ENCODE assay signal across 11 cellular contexts in genomic region chr4:113574636-113575103, GRCh38.
DNase-seq lines count a peak whose midpoint lies in the region; ATAC-seq and TF ChIP-seq lines count a peak whose summit lies in the region.
"Had no signal": no experiment of that assay in that cellular context is flagged by ENCODE, and none has a peak within 500 bp of the region (broad histone marks: within the 10 kb centered on the region; RNA-seq: fewer than 3 reads in every experiment).

No MANE protein-coding gene starts in this region.

- peaks cover 98% of the 10 kb centered on the region for H3K79me2 ChIP-seq in Karpas-422 (ENCODE audit: low read length)
- no peaks in the 10 kb centered on the region for H3K79me2 ChIP-seq in mammary epithelial cell (ENCODE audit: insufficient read depth, low read length)

- DNase-seq in Karpas-422 = no peak
- peak; percentile 11 for DNase-seq in mammary epithelial cell
- DNase-seq in left colon = no peak
- DNase-seq in tibial nerve (ENCODE audit: low spot score in 2 of 2) = no peak
- DNase-seq in SK-N-DZ (ENCODE audit: low spot score) = no peak
- DNase-seq in SKM-1 treated with dmso at 0.1 percent for 144 hours (lab: John Stamatoyannopoulos, UW; ENCODE audit: unreplicated experiment) = no peak
- DNase-seq: central memory CD4-positive, alpha-beta T cell; NCI-H1105 treated with DMSO at 0.1 percent for 48 hours had no signal

- no TSS peak for BruUV-seq in mammary epithelial cell (replicated peaks; lab: Mats Ljungman, UMichigan)

- H2AFZ ChIP-seq in Karpas-422 (ENCODE audit: low read length) = no peak overlapping the region
- H2AFZ ChIP-seq in mammary epithelial cell (ENCODE audit: low read depth, low read length) = no peak overlapping the region

- peaks cover 77% of the 10 kb centered on the region for H3K4me1 ChIP-seq in Karpas-422 (ENCODE audit: low read length)
- H3K4me1 ChIP-seq in mammary epithelial cell (ENCODE audit: insufficient read depth, low read length) = peaks cover 14% of the 10 kb centered on the region
- peaks cover 0 to 44% (median 18%) of the 10 kb centered on the region in 4 donors for H3K4me1 ChIP-seq in tibial nerve

- H3K9me3 ChIP-seq in Karpas-422 (ENCODE audit: low read length) (no peaks in the 10 kb centered on the region), mammary epithelial cell (replicated peaks; ENCODE audit: insufficient read depth, low read length) (no peaks in the 10 kb centered on the region), tibial nerve (no peaks in the 10 kb centered on the region)

- H3K4me2 ChIP-seq in Karpas-422 (ENCODE audit: low read depth, low read length, poor library complexity, severe bottlenecking) (peak overlapping the region; percentile 43), mammary epithelial cell (ENCODE audit: insufficient read depth, low read depth, low read length) (no peak overlapping the region)

- dilution Hi-C loops in mammary epithelial cell (cut with HindIII; ENCODE audit: low sequenced_read_pairs) = no loop called here

- H3K9me3 Mint-ChIP-seq in stimulated activated memory B cell treated with anti-CD40 and anti-IgM and Interleukin-4, amounts not matched to agents 10 μg/mL and 1 μg/mL and 100 μg/mL, for 72 hours = peaks cover 4% of the 10 kb centered on the region

- H3K4me1 Mint-ChIP-seq in stimulated activated memory B cell treated with anti-CD40 and anti-IgM and Interleukin-4, amounts not matched to agents 10 μg/mL and 1 μg/mL and 100 μg/mL, for 72 hours = peaks cover 32% of the 10 kb centered on the region

- H4K20me1 ChIP-seq in Karpas-422 (ENCODE audit: insufficient read depth, low read depth, low read length) = no peaks in the 10 kb centered on the region
- H4K20me1 ChIP-seq in mammary epithelial cell (ENCODE audit: insufficient read depth, low read length) = no peaks in the 10 kb centered on the region

- no peaks in the 10 kb centered on the region for H3K9me2 ChIP-seq in Karpas-422 (replicated peaks; ENCODE audit: insufficient read depth, low read length)

- H3K4me3 Mint-ChIP-seq in stimulated activated memory B cell treated with anti-CD40 and anti-IgM and Interleukin-4, amounts not matched to agents 10 μg/mL and 1 μg/mL and 100 μg/mL, for 72 hours = no peak overlapping the region

- TF ChIP-seq CTCF in mammary epithelial cell (conservative IDR thresholded peaks at IDR 0.05 in 1 of 2, IDR thresholded peaks at IDR 0.05 in 1 of 2; ENCODE audit: extremely low read depth in 1 of 2, insufficient read depth in 1 of 2, low read depth in 1 of 2, low read length in 2 of 2) (no peak), tibial nerve (IDR thresholded peaks at IDR 0.05) (no peak)

- 9% methylated on average over 1 of the region's 1 CpG for WGBS in mammary epithelial cell (ENCODE audit: low coverage, missing lambda C conversion rate)
- 9 to 19% methylated on average over 1 of the region's 1 CpG for WGBS in tibial nerve, 2 donors

- H3K4me3 ChIP-seq in Karpas-422 (ENCODE audit: low read length) = no peak overlapping the region
- H3K4me3 ChIP-seq in mammary epithelial cell (replicated peaks in 1 of 3; ENCODE audit: insufficient read depth in 1 of 3, low read depth in 2 of 3, low read length in 3 of 3) = no peak overlapping the region
- no peak overlapping the region for H3K4me3 ChIP-seq in tibial nerve

- H3K36me3 ChIP-seq in Karpas-422 (ENCODE audit: insufficient read depth, low read length) (peaks cover 15% of the 10 kb centered on the region), mammary epithelial cell (ENCODE audit: insufficient read depth, low read length) (no peaks in the 10 kb centered on the region), tibial nerve (no peaks in the 10 kb centered on the region)

- ATAC-seq in left colon = peak; percentile 52
- ATAC-seq in stimulated activated memory B cell treated with anti-CD40 and anti-IgM and Interleukin-4, amounts not matched to agents 10 μg/mL and 1 μg/mL and 100 μg/mL, for 72 hours = no peak
- no peak for ATAC-seq in HG03108 (IDR thresholded peaks at IDR 0.05; ENCODE audit: unreplicated experiment)
- ATAC-seq: HCT116 had no signal

- TF ChIP-seq EP300 in tibial nerve (IDR thresholded peaks at IDR 0.05) = no peak

- H3K27ac Mint-ChIP-seq in stimulated activated memory B cell treated with anti-CD40 and anti-IgM and Interleukin-4, amounts not matched to agents 10 μg/mL and 1 μg/mL and 100 μg/mL, for 72 hours = no peak overlapping the region

- no peaks in the 10 kb centered on the region for H3K27me3 Mint-ChIP-seq in stimulated activated memory B cell treated with anti-CD40 and anti-IgM and Interleukin-4, amounts not matched to agents 10 μg/mL and 1 μg/mL and 100 μg/mL, for 72 hours

- no peak for TF ChIP-seq POLR2A in tibial nerve (IDR thresholded peaks at IDR 0.05)

- in situ Hi-C loops in mammary epithelial cell (cut with MboI; ENCODE audit: low sequenced_read_pairs in 2 of 2) = no loop called here

- CTCF ChIA-PET in mammary epithelial cell (lab: Charles Lee; ENCODE audit: low non-redundant PET) = no interaction called here

- intact Hi-C loops in mammary epithelial cell (cut with micrococcal nuclease) (no loop called here), left colon (cut with DNase I, micrococcal nuclease) (no loop called here)

- peaks cover 28% of the 10 kb centered on the region for H3K36me3 Mint-ChIP-seq in stimulated activated memory B cell treated with anti-CD40 and anti-IgM and Interleukin-4, amounts not matched to agents 10 μg/mL and 1 μg/mL and 100 μg/mL, for 72 hours

- peak overlapping the region; percentile 75 for H3K27ac ChIP-seq in Karpas-422 (ENCODE audit: low read length)
- no peak overlapping the region for H3K27ac ChIP-seq in mammary epithelial cell (ENCODE audit: insufficient read depth, low read depth, low read length)
- H3K27ac ChIP-seq in tibial nerve = peak overlapping the region; percentile 27 to 85 (median 47)

- H3K27me3 ChIP-seq in Karpas-422 (ENCODE audit: low read length) (no peaks in the 10 kb centered on the region), mammary epithelial cell (ENCODE audit: insufficient read depth, low read length) (no peaks in the 10 kb centered on the region), tibial nerve (no peaks in the 10 kb centered on the region)

- H3K9ac ChIP-seq in Karpas-422 (ENCODE audit: low read length) (peak overlapping the region; percentile 28; the same call in 1 of the 2 replicates), mammary epithelial cell (ENCODE audit: insufficient read depth, low read length) (no peak overlapping the region)
